In the genomic region with DNA sequence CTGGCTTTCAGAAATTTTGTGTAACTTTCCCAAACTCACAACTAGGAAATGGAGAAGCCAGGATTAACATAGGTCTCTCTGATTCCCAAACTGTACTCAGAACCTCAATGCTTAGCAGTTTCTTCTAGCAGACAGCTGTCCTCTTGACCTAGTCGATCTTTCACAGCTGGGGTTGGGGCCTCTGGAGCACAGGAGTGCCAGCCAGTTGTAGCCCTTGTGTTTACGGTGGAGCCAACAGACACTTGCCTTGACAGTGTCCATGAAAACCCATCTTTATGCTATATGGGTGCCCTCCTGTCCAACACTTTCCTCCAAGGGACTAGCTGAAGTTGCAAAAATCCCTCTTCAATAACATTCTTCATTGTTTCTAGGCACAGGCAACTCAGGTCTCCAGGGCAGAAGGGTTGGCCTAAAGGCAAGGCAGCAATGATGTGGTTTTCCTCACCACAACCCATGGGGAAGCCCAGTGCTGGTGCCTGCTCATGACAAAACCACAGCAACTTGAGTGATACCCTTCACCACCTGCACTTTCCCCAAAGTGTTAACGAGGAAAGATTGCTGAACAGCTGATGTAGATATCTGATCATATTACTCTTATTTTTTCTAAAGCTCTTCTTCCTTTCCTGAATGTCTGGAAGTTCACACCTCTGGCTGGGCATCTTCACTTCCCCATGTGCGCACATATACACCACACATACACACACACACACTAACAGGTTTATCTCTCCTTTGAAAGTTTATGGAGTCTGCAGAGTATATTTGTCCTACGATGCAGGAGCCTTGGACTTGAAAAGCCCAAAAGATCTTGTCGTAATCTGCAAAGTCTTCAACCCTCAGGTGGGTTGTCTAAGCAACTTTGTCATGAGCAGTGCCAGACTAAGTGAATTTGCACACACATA, we compare ENCODE assay signal across 12 cellular contexts. TPM values are rescaled to one million over a fixed set of nuclear protein-coding genes. Genes with fewer than 3 reads are reported as not detected.
DNase-seq lines count a peak whose midpoint lies in the region; ATAC-seq, FAIRE-seq and TF ChIP-seq lines count a peak whose summit lies in the region.
"Had no signal": no experiment of that assay in that cellular context is flagged by ENCODE, and none has a peak within 500 bp of the region (broad histone marks: within the 10 kb centered on the region; RNA-seq: fewer than 3 reads in every experiment).

No MANE protein-coding gene starts in this region.

- no peak overlapping the region for H3K27ac Mint-ChIP-seq in immature natural killer cell

- intact Hi-C loops in HepG2 (cut with micrococcal nuclease; ENCODE audit: unreplicated experiment) = no loop called here

- peak; percentile 86 for ATAC-seq in GM21619 (IDR thresholded peaks at IDR 0.05; ENCODE audit: unreplicated experiment)
- no peak for ATAC-seq in GM19467 (IDR thresholded peaks at IDR 0.05; ENCODE audit: unreplicated experiment)
- ATAC-seq in HepG2 = no peak

- H3K4me3 ChIP-seq in MG63 = no peak overlapping the region
- no peak overlapping the region for H3K4me3 ChIP-seq in HepG2 (replicated peaks in 1 of 3; ENCODE audit: insufficient read depth in 1 of 3, low read depth in 2 of 3, low read length in 3 of 3)

- no peak for TF ChIP-seq POLR2A in GM12891 (IDR thresholded peaks at IDR 0.05; ENCODE audit: low read depth, low read length)
- no peak for TF ChIP-seq POLR2A in HepG2 (IDR thresholded peaks at IDR 0.05; ENCODE audit: insufficient read depth in 1 of 2, low read depth in 2 of 2, low read length in 2 of 2)

- TF ChIP-seq EP300 in HepG2 (IDR thresholded peaks at IDR 0.05; ENCODE audit: low read depth in 2 of 2, low read length in 2 of 2) = no peak
- no peak for TF ChIP-seq EP300 in HepG2 (CRISPR knock-in tag; IDR thresholded peaks at IDR 0.05; ENCODE audit: borderline replicate concordance)

- DNase-seq in GM12891 (ENCODE audit: insufficient read length, low spot score) (no peak), OCI-M1 (lab: John Stamatoyannopoulos, UW) (peak; percentile 34), immature natural killer cell (peak; percentile 66 to 77 (median 70)), iPS-NIHi11 (ENCODE audit: low spot score) (no peak), MG63 (no peak), HepG2 (ENCODE audit: low spot score) (no peak)
- DNase-seq: NCI-H1436 treated with DMSO at 0.1 percent for 48 hours, SHP77 treated with DMSO at 0.1 percent for 48 hours had no signal

- TF ChIP-seq RAD21 in HepG2 (CRISPR knock-in tag; IDR thresholded peaks at IDR 0.05) = no peak

- H3K27me3 Mint-ChIP-seq in immature natural killer cell (ENCODE audit: low read depth in 3 of 3) = peaks cover 14 to 20% (median 15%) of the 10 kb centered on the region in 3 donors

- peaks cover 9% of the 10 kb centered on the region for H3K27me3 ChIP-seq in MG63
- peaks cover 0 to 4% of the 10 kb centered on the region in 2 experiments; a peak in 1 of 5 replicates for H3K27me3 ChIP-seq in HepG2 (ENCODE audit: control insufficient read depth in 1 of 2, insufficient read depth in 2 of 2, low read length in 2 of 2)

- no peaks in the 10 kb centered on the region for H3K79me2 ChIP-seq in HepG2 (ENCODE audit: insufficient read depth, low read length)

- TF ChIP-seq CTCF in HepG2 (CRISPR knock-in tag; IDR thresholded peaks at IDR 0.05) = no peak

- H3K36me3 Mint-ChIP-seq in immature natural killer cell = no peaks in the 10 kb centered on the region

- H4K20me1 ChIP-seq in HepG2 (ENCODE audit: insufficient read depth, low read length) = no peaks in the 10 kb centered on the region

- BruUV-seq in HepG2 (replicated peaks; lab: Mats Ljungman, UMichigan) = no TSS peak

- H3K36me3 ChIP-seq in MG63 (no peaks in the 10 kb centered on the region), HepG2 (replicated peaks in 1 of 2; ENCODE audit: control insufficient read depth in 1 of 2, insufficient read depth in 2 of 2, low read length in 2 of 2) (no peaks in the 10 kb centered on the region)

- H3K4me1 ChIP-seq in HepG2 (ENCODE audit: insufficient read depth, low read length) = no peaks in the 10 kb centered on the region

- peak overlapping the region in 3 of 5 donors; percentile 15 to 42 (median 24) for H3K4me3 Mint-ChIP-seq in immature natural killer cell

- POLR2A ChIA-PET in HepG2 (lab: Yijun Ruan, JAX) = no interaction called here

- CTCF ChIA-PET in HepG2 (lab: Yijun Ruan, JAX; ENCODE audit: low intra/inter-chr PET ratio, low total read pairs) = no interaction called here

- peaks cover 0 to 2% (median 0%) of the 10 kb centered on the region in 6 donors for H3K9me3 Mint-ChIP-seq in immature natural killer cell

- peak; percentile 90 for FAIRE-seq in GM12891 (lab: Jason Lieb, UNC)
- FAIRE-seq in HepG2 (lab: Jason Lieb, UNC) = no peak

- H3K9ac ChIP-seq in HepG2 (ENCODE audit: insufficient read depth, low read depth, low read length) = no peak overlapping the region

- H3K9me3 ChIP-seq in MG63 (no peaks in the 10 kb centered on the region), HepG2 (ENCODE audit: low read length) (no peaks in the 10 kb centered on the region)

- 37% methylated on average over 6 of the region's 6 CpGs for WGBS in HepG2 (ENCODE audit: low lambda C conversion rate)

- H2AFZ ChIP-seq in HepG2 (ENCODE audit: low read length) = no peak overlapping the region

- peaks cover 12 to 16% of the 10 kb centered on the region in 2 donors for H3K4me1 Mint-ChIP-seq in immature natural killer cell

- no peak overlapping the region for H3K27ac ChIP-seq in HepG2 (ENCODE audit: extremely low read length, insufficient read depth, low read length)

- in situ Hi-C loops in HepG2 (cut with HindIII; ENCODE audit: extremely low pct_ligation_motif_present, low pct_unique_long_range_greater_than_20kb) = no loop called here

- no peak overlapping the region for H3K4me2 ChIP-seq in HepG2 (ENCODE audit: low read depth, low read length)

TF ChIP-seq in GM12891, 5 proteins besides CTCF, POLR2A, EP300 and RAD21 (continues in another document):
- TF ChIP-seq TAF1 (IDR thresholded peaks at IDR 0.05; ENCODE audit: low read depth, low read length) (no peak), POLR2AphosphoS5 (IDR thresholded peaks at IDR 0.05; ENCODE audit: low read depth, low read length) (no peak)

TF ChIP-seq in HepG2, 621 proteins besides CTCF, POLR2A, EP300 and RAD21 (continues in another document):
- no peak for TF ChIP-seq MEIS1 (CRISPR knock-in tag; IDR thresholded peaks at IDR 0.05; ENCODE audit: borderline replicate concordance)

RNA-seq across cellular contexts. Expression of a gene that starts 11.0 kb away (rescaled TPM):
- polyA plus RNA-seq in GM12891 (2012; ENCODE audit: low read depth, missing spikeins) = 0.12 TPM
- polyA plus RNA-seq in immature natural killer cell (not detected), HepG2 (2011; rRNA removed) (6.5 and 8.1 TPM in 2 replicates)
- total RNA-seq in MG63 (2014; rRNA removed; shearing (Covaris generic); ENCODE audit: low replicate concordance) = not detected in 2 replicates
- 3.5 and 7.0 TPM in 2 replicates for total RNA-seq in HepG2 (2016; rRNA removed; fragmentation: Illumina TruSeq; extraction: Trizol)
- total RNA-seq in HepG2 (2016; cell fraction: cytosol; rRNA removed; fragmentation: Illumina TruSeq; extraction: Trizol; ENCODE audit: low read depth) = 0.79 and 1.1 TPM in 2 replicates
- total RNA-seq in HepG2 (2016; cell fraction: insoluble cytoplasmic fraction; rRNA removed; fragmentation: Illumina TruSeq; extraction: Trizol) = 3.2 and 6.2 TPM in 2 replicates
- 1.4 and 1.9 TPM in 2 replicates for total RNA-seq in HepG2 (2016; cell fraction: membrane; rRNA removed; fragmentation: Illumina TruSeq; extraction: Trizol)
- total RNA-seq in HepG2 (2016; cell fraction: nucleus; rRNA removed; fragmentation: Illumina TruSeq; extraction: Trizol) = 5.9 and 6.8 TPM in 2 replicates
- polyA plus RNA-seq in HepG2 (2011; cell fraction: cytosol; rRNA removed) = 3.1 and 7.2 TPM in 2 replicates
- 5.2 and 7.9 TPM in 2 replicates for polyA plus RNA-seq in HepG2 (2011; cell fraction: nucleus; rRNA removed)
- 12.8 and 13.5 TPM in 2 replicates for polyA plus RNA-seq in HepG2 (2012)
- 1.0 and 1.3 TPM in 2 replicates for polyA plus RNA-seq in HepG2 (2016; cell fraction: cytosol; fragmentation: Illumina TruSeq; extraction: Trizol; ENCODE audit: low read depth)
- 3.7 and 3.9 TPM in 2 replicates for polyA plus RNA-seq in HepG2 (2016; cell fraction: insoluble cytoplasmic fraction; fragmentation: Illumina TruSeq; extraction: Trizol; ENCODE audit: low read depth)
- polyA plus RNA-seq in HepG2 (2016; cell fraction: membrane; fragmentation: Illumina TruSeq; extraction: Trizol; ENCODE audit: low read depth) = 1.2 and 1.4 TPM in 2 replicates
- 7.8 and 10.3 TPM in 2 replicates for polyA plus RNA-seq in HepG2 (2016; cell fraction: nucleus; fragmentation: Illumina TruSeq; extraction: Trizol; ENCODE audit: insufficient read depth, low read depth)
- polyA minus RNA-seq in HepG2 (2011; rRNA and poly(A)+ RNA removed; ENCODE audit: low replicate concordance) = 3.1 TPM in 1 of 2 replicates, not detected in the other
- 1.8 and 3.5 TPM in 2 replicates for polyA minus RNA-seq in HepG2 (2011; cell fraction: cytosol; rRNA and poly(A)+ RNA removed)
- 2.6 and 4.5 TPM in 2 replicates for polyA minus RNA-seq in HepG2 (2011; cell fraction: nucleus; rRNA and poly(A)+ RNA removed)
- total RNA-seq: fibroblast of villous mesenchyme had no signal
- polyA plus RNA-seq: neural cell had no signal

RNA-seq across cellular contexts. Expression of a gene that starts 40.3 kb away (rescaled TPM):
- not detected for polyA plus RNA-seq in GM12891 (2012; ENCODE audit: low read depth, missing spikeins)
- not detected for polyA plus RNA-seq in immature natural killer cell
- total RNA-seq in MG63 (2014; rRNA removed; shearing (Covaris generic); ENCODE audit: low replicate concordance) = not detected in 2 replicates
- 0.11 TPM in 1 of 2 replicates, not detected in the other for total RNA-seq in HepG2 (2016; rRNA removed; fragmentation: Illumina TruSeq; extraction: Trizol)
- total RNA-seq in HepG2 (2016; cell fraction: cytosol; rRNA removed; fragmentation: Illumina TruSeq; extraction: Trizol; ENCODE audit: low read depth) = not detected in 2 replicates
- total RNA-seq in HepG2 (2016; cell fraction: insoluble cytoplasmic fraction; rRNA removed; fragmentation: Illumina TruSeq; extraction: Trizol) = 0.11 TPM in 1 of 2 replicates, not detected in the other
- not detected in 2 replicates for total RNA-seq in HepG2 (2016; cell fraction: membrane; rRNA removed; fragmentation: Illumina TruSeq; extraction: Trizol)
- not detected in 2 replicates for total RNA-seq in HepG2 (2016; cell fraction: nucleus; rRNA removed; fragmentation: Illumina TruSeq; extraction: Trizol)
- polyA plus RNA-seq in HepG2 (2011; rRNA removed) = 0.09 and 0.12 TPM in 2 replicates
- 0.07 and 0.09 TPM in 2 replicates for polyA plus RNA-seq in HepG2 (2011; cell fraction: cytosol; rRNA removed)
- 0.11 and 0.16 TPM in 2 replicates for polyA plus RNA-seq in HepG2 (2011; cell fraction: nucleus; rRNA removed)
- 0.80 TPM in 2 replicates for polyA plus RNA-seq in HepG2 (2012)
- polyA plus RNA-seq in HepG2 (2016; cell fraction: cytosol; fragmentation: Illumina TruSeq; extraction: Trizol; ENCODE audit: low read depth) = 0.08 TPM in 1 of 2 replicates, not detected in the other
- polyA plus RNA-seq in HepG2 (2016; cell fraction: insoluble cytoplasmic fraction; fragmentation: Illumina TruSeq; extraction: Trizol; ENCODE audit: low read depth) = not detected in 2 replicates
- 0.09 TPM in 1 of 2 replicates, not detected in the other for polyA plus RNA-seq in HepG2 (2016; cell fraction: membrane; fragmentation: Illumina TruSeq; extraction: Trizol; ENCODE audit: low read depth)
- polyA plus RNA-seq in HepG2 (2016; cell fraction: nucleus; fragmentation: Illumina TruSeq; extraction: Trizol; ENCODE audit: insufficient read depth, low read depth) = 0.52 TPM in 1 of 2 replicates, not detected in the other
- polyA minus RNA-seq in HepG2 (2011; rRNA and poly(A)+ RNA removed; ENCODE audit: low replicate concordance) = 0.06 TPM in 1 of 2 replicates, not detected in the other
- polyA minus RNA-seq in HepG2 (2011; cell fraction: cytosol; rRNA and poly(A)+ RNA removed) = not detected in 2 replicates
- polyA minus RNA-seq in HepG2 (2011; cell fraction: nucleus; rRNA and poly(A)+ RNA removed) = not detected in 2 replicates
- total RNA-seq: fibroblast of villous mesenchyme had no signal
- polyA plus RNA-seq: neural cell had no signal

Comparison
In these comparisons a context has a peak if more than half of its experiments do, and no peak if none do; other contexts are left out.
1. DNase-seq: peak in OCI-M1 (single experiment) and immature natural killer cell (3 of 3); none in GM12891 (single experiment), iPS-NIHi11 (single experiment), MG63 (single experiment) and HepG2 (single experiment).